11 cellular contexts compared by ENCODE assay signal in genomic region chr1:193083365-193084088, GRCh38. TPM values are rescaled to one million over a fixed set of nuclear protein-coding genes. Genes with fewer than 3 reads are reported as not detected.
DNase-seq lines count a peak whose midpoint lies in the region; ATAC-seq and TF ChIP-seq lines count a peak whose summit lies in the region.
"Had no signal": no experiment of that assay in that cellular context is flagged by ENCODE, and none has a peak within 500 bp of the region (broad histone marks: within the 10 kb centered on the region; RNA-seq: fewer than 3 reads in every experiment).

No MANE protein-coding gene starts in this region.

- H2BK15ac ChIP-seq in H9 (ENCODE audit: low read depth, low read length): no peak overlapping the region

- no peak overlapping the region for H4K8ac ChIP-seq in H9 (replicated peaks; ENCODE audit: insufficient read length, low read depth, low read length)

- H3K4me1 ChIP-seq in H9 (ENCODE audit: insufficient read depth, low read length): no peaks in the 10 kb centered on the region
- H3K4me1 ChIP-seq: vagina had no signal

- no peaks in the 10 kb centered on the region for H3K27me3 ChIP-seq in H9 (ENCODE audit: insufficient read depth, low read length)
- H3K27me3 ChIP-seq: vagina had no signal

- H3K9ac ChIP-seq in H9 (ENCODE audit: extremely low read depth, insufficient read length, low read length): no peak overlapping the region

- H3K56ac ChIP-seq in H9 (ENCODE audit: insufficient read length, low read depth, low read length): no peak overlapping the region

- no peak overlapping the region for H2BK5ac ChIP-seq in H9 (ENCODE audit: insufficient read length, low read length)

- H3K4ac ChIP-seq in H9 (ENCODE audit: low read depth, low read length): no peak overlapping the region

- intact Hi-C loops in activated CD4-positive, alpha-beta T cell treated with anti-CD3 and anti-CD28 coated beads, Interleukin-2, amount 10 ng/mL, durations not matched to agents 24 days and 14 days (cut with micrococcal nuclease): no loop called here

- no peak overlapping the region for H3K27ac ChIP-seq in H9 (ENCODE audit: insufficient read length, low read depth, low read length)
- H3K27ac ChIP-seq: vagina had no signal

- no peak overlapping the region for H3K23ac ChIP-seq in H9 (ENCODE audit: insufficient read length, low read depth, low read length)

- no CpG with 5 or more reads among the region's 6 CpGs for WGBS in H9 (ENCODE audit: extremely low coverage, insufficient read length, low lambda C conversion rate)

- H3K4me3 Mint-ChIP-seq in H9: no peak overlapping the region
- no peak overlapping the region for H3K4me3 Mint-ChIP-seq in stimulated activated memory B cell treated with anti-CD40 and anti-IgM and Interleukin-4, amounts not matched to agents 10 μg/mL and 1 μg/mL and 100 μg/mL, for 72 hours
- no peak overlapping the region for H3K4me3 Mint-ChIP-seq in activated CD4-positive, alpha-beta T cell treated with anti-CD3 and anti-CD28 coated beads, Interleukin-2, amount 10 ng/mL, durations not matched to agents 24 days and 14 days

- no peak overlapping the region for H2AFZ ChIP-seq in H9 (ENCODE audit: low read length)

- H2BK120ac ChIP-seq in H9 (ENCODE audit: low read depth, low read length, poor library complexity, severe bottlenecking): no peak overlapping the region

- no peaks in the 10 kb centered on the region for H3K27me3 Mint-ChIP-seq in H9 (ENCODE audit: low read depth)
- H3K27me3 Mint-ChIP-seq in stimulated activated memory B cell treated with anti-CD40 and anti-IgM and Interleukin-4, amounts not matched to agents 10 μg/mL and 1 μg/mL and 100 μg/mL, for 72 hours: no peaks in the 10 kb centered on the region
- H3K27me3 Mint-ChIP-seq in activated CD4-positive, alpha-beta T cell treated with anti-CD3 and anti-CD28 coated beads, Interleukin-2, amount 10 ng/mL, durations not matched to agents 24 days and 14 days: no peaks in the 10 kb centered on the region

- no peak overlapping the region for H4K5ac ChIP-seq in H9 (ENCODE audit: insufficient read length, low read depth, low read length)

- H2BK20ac ChIP-seq in H9 (ENCODE audit: low read depth, low read length, poor library complexity, severe bottlenecking): no peak overlapping the region

- H3K27ac Mint-ChIP-seq in H9: peak overlapping the region in 2 of 3 experiments; percentile 7 to 84; a peak in 2 of 7 replicates
- no peak overlapping the region for H3K27ac Mint-ChIP-seq in stimulated activated memory B cell treated with anti-CD40 and anti-IgM and Interleukin-4, amounts not matched to agents 10 μg/mL and 1 μg/mL and 100 μg/mL, for 72 hours
- no peak overlapping the region for H3K27ac Mint-ChIP-seq in activated CD4-positive, alpha-beta T cell treated with anti-CD3 and anti-CD28 coated beads, Interleukin-2, amount 10 ng/mL, durations not matched to agents 24 days and 14 days

- no peak overlapping the region for H3K18ac ChIP-seq in H9 (ENCODE audit: insufficient read length, low read depth, low read length)

- no peaks in the 10 kb centered on the region for H4K20me1 ChIP-seq in H9 (ENCODE audit: control insufficient read depth, insufficient read depth, insufficient read length)

- no peak overlapping the region for H3K4me2 ChIP-seq in H9 (ENCODE audit: insufficient read depth, insufficient read length, low read length)

- no peaks in the 10 kb centered on the region for H3K79me2 ChIP-seq in H9 (ENCODE audit: insufficient read depth, low read length)

- H3K79me1 ChIP-seq in H9 (ENCODE audit: insufficient read depth, low read depth, low read length, poor library complexity, severe bottlenecking): no peaks in the 10 kb centered on the region

- TF ChIP-seq CTCF in H9 (conservative IDR thresholded peaks at IDR 0.05): no peak

- no peak overlapping the region for H3T11ph ChIP-seq in H9 (ENCODE audit: low read length)

- no peaks in the 10 kb centered on the region for H3K9me3 ChIP-seq in H9 (ENCODE audit: control insufficient read depth, low read depth, low read length)
- H3K9me3 ChIP-seq: mucosa of descending colon, vagina had no signal

- H3K14ac ChIP-seq in H9 (ENCODE audit: insufficient read depth, low read length): no peak overlapping the region

- no peak for DNase-seq in H9
- no peak for DNase-seq in activated CD4-positive, alpha-beta T cell treated with anti-CD3 and anti-CD28 coated beads, Interleukin-2, amount 10 ng/mL, durations not matched to agents 24 days and 14 days
- no peak for DNase-seq in LoVo (ENCODE audit: low spot score)
- no peak for DNase-seq in stimulated activated CD4-positive, alpha-beta T cell treated with anti-CD3 and anti-CD28 coated beads, Interleukin-2, amount 100 ng/mL, for 48 hours
- DNase-seq: mucosa of descending colon, NCI-H510A treated with DMSO at 0.1 percent for 48 hours, right cardiac atrium had no signal

- no peaks in the 10 kb centered on the region for H3K9me3 Mint-ChIP-seq in H9
- no peaks in the 10 kb centered on the region for H3K9me3 Mint-ChIP-seq in stimulated activated memory B cell treated with anti-CD40 and anti-IgM and Interleukin-4, amounts not matched to agents 10 μg/mL and 1 μg/mL and 100 μg/mL, for 72 hours
- H3K9me3 Mint-ChIP-seq in activated CD4-positive, alpha-beta T cell treated with anti-CD3 and anti-CD28 coated beads, Interleukin-2, amount 10 ng/mL, durations not matched to agents 24 days and 14 days: peaks cover 3% of the 10 kb centered on the region

- no peaks in the 10 kb centered on the region for H3K23me2 ChIP-seq in H9 (ENCODE audit: insufficient read length, low read depth, low read length, poor library complexity, severe bottlenecking)

- peaks cover 4% of the 10 kb centered on the region in 2 experiments; a peak in 3 of 4 replicates for H3K4me1 Mint-ChIP-seq in H9
- no peaks in the 10 kb centered on the region for H3K4me1 Mint-ChIP-seq in stimulated activated memory B cell treated with anti-CD40 and anti-IgM and Interleukin-4, amounts not matched to agents 10 μg/mL and 1 μg/mL and 100 μg/mL, for 72 hours
- H3K4me1 Mint-ChIP-seq in activated CD4-positive, alpha-beta T cell treated with anti-CD3 and anti-CD28 coated beads, Interleukin-2, amount 10 ng/mL, durations not matched to agents 24 days and 14 days: no peaks in the 10 kb centered on the region

- no peak overlapping the region for H4K91ac ChIP-seq in H9 (ENCODE audit: insufficient read length, low read depth, low read length)

- H3K36me3 Mint-ChIP-seq in H9 (ENCODE audit: insufficient read depth in 1 of 3, low read depth in 3 of 3): peaks cover 11 to 54% (median 53%) of the 10 kb centered on the region in 3 experiments; a peak in 6 of 7 replicates
- peaks cover 36% of the 10 kb centered on the region for H3K36me3 Mint-ChIP-seq in stimulated activated memory B cell treated with anti-CD40 and anti-IgM and Interleukin-4, amounts not matched to agents 10 μg/mL and 1 μg/mL and 100 μg/mL, for 72 hours
- peaks cover 43% of the 10 kb centered on the region for H3K36me3 Mint-ChIP-seq in activated CD4-positive, alpha-beta T cell treated with anti-CD3 and anti-CD28 coated beads, Interleukin-2, amount 10 ng/mL, durations not matched to agents 24 days and 14 days (ENCODE audit: low read depth)

- no peak overlapping the region for H2BK12ac ChIP-seq in H9 (ENCODE audit: insufficient read length, low read depth, low read length)

- ATAC-seq in GM19043 (IDR thresholded peaks at IDR 0.05; ENCODE audit: low read depth, unreplicated experiment) (peak; percentile 94), HG03196 (IDR thresholded peaks at IDR 0.05; ENCODE audit: unreplicated experiment) (peak; percentile 89)
- ATAC-seq in stimulated activated memory B cell treated with anti-CD40 and anti-IgM and Interleukin-4, amounts not matched to agents 10 μg/mL and 1 μg/mL and 100 μg/mL, for 72 hours: peak; percentile 57
- ATAC-seq: mucosa of descending colon, right cardiac atrium had no signal

- H2AK5ac ChIP-seq in H9 (ENCODE audit: insufficient read length, low read length): no peak overlapping the region

RNA-seq across cellular contexts. Expression of gene GLRX2, which starts 21.7 kb away (rescaled TPM):
- total RNA-seq in H9 (2021): 7.8 and 10.1 TPM in 2 replicates
- total RNA-seq in activated CD4-positive, alpha-beta T cell treated with anti-CD3 and anti-CD28 coated beads, Interleukin-2, amount 10 ng/mL, durations not matched to agents 24 days and 14 days: 29.4 and 32.6 TPM in 2 replicates

RNA-seq across cellular contexts. Expression of gene RO60, which starts 24.1 kb away (rescaled TPM):
- total RNA-seq in H9 (2021): 79.5 and 84.7 TPM in 2 replicates
- 70.2 and 70.9 TPM in 2 replicates for total RNA-seq in activated CD4-positive, alpha-beta T cell treated with anti-CD3 and anti-CD28 coated beads, Interleukin-2, amount 10 ng/mL, durations not matched to agents 24 days and 14 days

RNA-seq across cellular contexts. Expression of gene UCHL5, which starts 24.4 kb away (rescaled TPM):
- 40.9 and 42.1 TPM in 2 replicates for total RNA-seq in H9 (2021)
- 89.2 and 97.2 TPM in 2 replicates for total RNA-seq in activated CD4-positive, alpha-beta T cell treated with anti-CD3 and anti-CD28 coated beads, Interleukin-2, amount 10 ng/mL, durations not matched to agents 24 days and 14 days

RNA-seq across cellular contexts. Expression of gene CDC73, which starts 38.3 kb away (rescaled TPM):
- total RNA-seq in H9 (2021): 62.5 and 63.7 TPM in 2 replicates
- total RNA-seq in activated CD4-positive, alpha-beta T cell treated with anti-CD3 and anti-CD28 coated beads, Interleukin-2, amount 10 ng/mL, durations not matched to agents 24 days and 14 days: 55.2 and 56.0 TPM in 2 replicates

Comparison
In these comparisons a context has a peak if more than half of its experiments do, and no peak if none do; other contexts are left out.
1. H3K27ac Mint-ChIP-seq: peak in H9 (2 of 3); none in stimulated activated memory B cell treated with anti-CD40 and anti-IgM and Interleukin-4, amounts not matched to agents 10 μg/mL and 1 μg/mL and 100 μg/mL, for 72 hours (single experiment) and activated CD4-positive, alpha-beta T cell treated with anti-CD3 and anti-CD28 coated beads, Interleukin-2, amount 10 ng/mL, durations not matched to agents 24 days and 14 days (single experiment).
2. Peak in every context shown above with its lines, with median percentiles within 50 percentile points of each other: ATAC-seq.